ENCODE assay signal across 23 cellular contexts in genomic region chr1:119506941-119507340, GRCh38. TPM values are rescaled to one million over a fixed set of nuclear protein-coding genes. Genes with fewer than 3 reads are reported as not detected.
A peak's percentile ranks its signal among the peaks of the same experiment; 100 is the strongest.
DNase-seq lines count a peak whose midpoint lies in the region; ATAC-seq and TF ChIP-seq lines count a peak whose summit lies in the region.
"Had no signal": no experiment of that assay in that cellular context is flagged by ENCODE, and none has a peak within 500 bp of the region (broad histone marks: within the 10 kb centered on the region; RNA-seq: fewer than 3 reads in every experiment).

Gene HSD3B1 (plus strand): TSS chr1:119507210. CDS start chr1:119507477, 267 bp downstream.

- H3K4me3 Mint-ChIP-seq in activated T-helper 17 cell treated with anti-CD3 and anti-CD28 coated beads, Interleukin-2, amount 50 U/mL, for 72 hours = no peak within 1 kb of the TSS
- H3K4me3 Mint-ChIP-seq: CD4-positive, alpha-beta T cell; GM23338 had no signal

- peaks cover 3% of the 10 kb centered on the region for H3K9me3 Mint-ChIP-seq in activated T-helper 17 cell treated with anti-CD3 and anti-CD28 coated beads, Interleukin-2, amount 50 U/mL, for 72 hours
- H3K9me3 Mint-ChIP-seq: CD4-positive, alpha-beta T cell had no signal

- no peak for TF ChIP-seq POLR2A in GM18505 (IDR thresholded peaks at IDR 0.05; ENCODE audit: borderline replicate concordance, extremely low read depth, insufficient read depth, insufficient read length)

- H3K36me3 ChIP-seq in PC-9 (ENCODE audit: low read depth) = no peaks in the 10 kb centered on the region
- H3K36me3 ChIP-seq: BLaER1 had no signal

- CTCF ChIA-PET in PC-9 (lab: Charles Lee) = no interaction called here

- no peaks in the 10 kb centered on the region for H3K9me3 ChIP-seq in PC-9 (ENCODE audit: insufficient read depth, low read depth)
- H3K9me3 ChIP-seq: BLaER1 had no signal

- peaks cover 3% of the 10 kb centered on the region for H3K27me3 Mint-ChIP-seq in activated T-helper 17 cell treated with anti-CD3 and anti-CD28 coated beads, Interleukin-2, amount 50 U/mL, for 72 hours

- POLR2A ChIA-PET in PC-9 (lab: Charles Lee; ENCODE audit: unreplicated experiment) = no interaction called here

- no peaks in the 10 kb centered on the region for H3K4me1 Mint-ChIP-seq in activated T-helper 17 cell treated with anti-CD3 and anti-CD28 coated beads, Interleukin-2, amount 50 U/mL, for 72 hours
- H3K4me1 Mint-ChIP-seq: GM23338 had no signal

- ATAC-seq in left colon = peak; percentile 99
- ATAC-seq in activated T-helper 17 cell treated with anti-CD3 and anti-CD28 coated beads, Interleukin-2, amount 50 U/mL, for 72 hours (replicated peaks) = no peak
- ATAC-seq in GM18505 (IDR thresholded peaks at IDR 0.05; ENCODE audit: unreplicated experiment) = no peak
- ATAC-seq: GM23338, HepG2 had no signal

- no peaks in the 10 kb centered on the region for H3K79me2 ChIP-seq in PC-9 (ENCODE audit: low read depth)

- H3K4me1 ChIP-seq in PC-9 (replicated peaks; ENCODE audit: insufficient read depth) = peaks cover 33% of the 10 kb centered on the region
- H3K4me1 ChIP-seq: BLaER1 had no signal

- TF ChIP-seq CTCF in C4-2B (conservative IDR thresholded peaks at IDR 0.05) (no peak), LNCaP clone FGC (IDR thresholded peaks at IDR 0.05; ENCODE audit: control insufficient read depth, extremely low read depth, insufficient read depth) (no peak), PC-9 (conservative IDR thresholded peaks at IDR 0.05) (no peak)

- H3K27ac Mint-ChIP-seq in activated T-helper 17 cell treated with anti-CD3 and anti-CD28 coated beads, Interleukin-2, amount 50 U/mL, for 72 hours = no peak within 1 kb of the TSS
- H3K27ac Mint-ChIP-seq: CD4-positive, alpha-beta T cell; GM23338 had no signal

- H3F3A ChIP-seq in PC-9 (ENCODE audit: insufficient read depth, low read depth) = no peaks in the 10 kb centered on the region; the same call in 1 of the 2 replicates

- H3K36me3 Mint-ChIP-seq in activated T-helper 17 cell treated with anti-CD3 and anti-CD28 coated beads, Interleukin-2, amount 50 U/mL, for 72 hours (ENCODE audit: low read depth) = no peaks in the 10 kb centered on the region

- peak; percentile 58 for DNase-seq in LNCaP clone FGC (ENCODE audit: low read depth)
- peak in 1 of 2 experiments; percentile 54 for DNase-seq in PC-9
- no peak for DNase-seq in left colon
- DNase-seq in activated CD4-positive, alpha-beta T cell treated with anti-CD3 and anti-CD28 coated beads, Interleukin-2, amount 50 U/mL, for 48 hours = no peak
- DNase-seq in NCI-H1694 (lab: John Stamatoyannopoulos, UW) = no peak
- DNase-seq: CD4-positive, alpha-beta T cell; COR-L47; DND-41; HCEC 1CT; Kasumi-1; MM.1S; NCI-H2081; NCI-H226; NCI-H510A treated with DMSO at 0.1 percent for 48 hours; SHP77 treated with DMSO at 0.1 percent for 48 hours had no signal

- no peaks in the 10 kb centered on the region for H4K20me1 ChIP-seq in PC-9 (ENCODE audit: insufficient read depth)
- H4K20me1 ChIP-seq: BLaER1 had no signal

- no peaks in the 10 kb centered on the region for H3K27me3 ChIP-seq in PC-9 (ENCODE audit: insufficient read depth, low read depth)
- H3K27me3 ChIP-seq: BLaER1 had no signal

- intact Hi-C loops in PC-9 (cut with micrococcal nuclease; ENCODE audit: unreplicated experiment) (no loop called here), left colon (cut with DNase I, micrococcal nuclease) (no loop called here)

- no peaks in the 10 kb centered on the region for H3K9me2 ChIP-seq in PC-9 (ENCODE audit: insufficient read depth)

- peak within 1 kb of the TSS; percentile 23 for H3K4me2 ChIP-seq in PC-9
- H3K4me2 ChIP-seq: BLaER1, GM23338 had no signal

- BruUV-seq in PC-9 (replicated peaks; lab: Mats Ljungman, UMichigan) = no TSS peak

- no peak within 1 kb of the TSS for H3K4me3 ChIP-seq in LNCaP clone FGC (ENCODE audit: low read depth, low read length)
- H3K4me3 ChIP-seq in PC-9 = no peak within 1 kb of the TSS
- H3K4me3 ChIP-seq: BLaER1, GM23338 had no signal

- H3K27ac ChIP-seq in C4-2B = peak within 1 kb of the TSS; percentile 53; the same call in 1 of the 2 replicates
- no peak within 1 kb of the TSS for H3K27ac ChIP-seq in PC-9
- H3K27ac ChIP-seq: BLaER1 had no signal

- peak within 1 kb of the TSS; percentile 19; the same call in 1 of the 2 replicates for H2AFZ ChIP-seq in PC-9
- H2AFZ ChIP-seq: GM23338 had no signal

RNA-seq across cellular contexts. Expression of gene HSD3B1, which starts in this region (rescaled TPM):
- 0.39 TPM in 1 of 2 replicates, not detected in the other for total RNA-seq in PC-9 (2021)
- total RNA-seq in left colon = under 1 TPM; 0.70 to 0.92 TPM
- total RNA-seq in activated T-helper 17 cell treated with anti-CD3 and anti-CD28 coated beads, Interleukin-2, amount 50 U/mL, for 72 hours = not detected
- total RNA-seq: CD4-positive, alpha-beta T cell; GM23338; HepG2; HT1080; T-helper 1 cell treated with Interleukin-12 subunit alpha and Interleukin-12 subunit beta and Interleukin-4 antibody, amounts not matched to agents 30 ng/mL and 1 ng/mL, for 36 hours had no signal

Comparison
In these comparisons a context has a peak if more than half of its experiments do, and no peak if none do; other contexts are left out.
1. Peak in ATAC-seq in left colon; RNA of the gene not detected or under 1 TPM.